15 cellular contexts compared by ENCODE assay signal in the genomic region with DNA sequence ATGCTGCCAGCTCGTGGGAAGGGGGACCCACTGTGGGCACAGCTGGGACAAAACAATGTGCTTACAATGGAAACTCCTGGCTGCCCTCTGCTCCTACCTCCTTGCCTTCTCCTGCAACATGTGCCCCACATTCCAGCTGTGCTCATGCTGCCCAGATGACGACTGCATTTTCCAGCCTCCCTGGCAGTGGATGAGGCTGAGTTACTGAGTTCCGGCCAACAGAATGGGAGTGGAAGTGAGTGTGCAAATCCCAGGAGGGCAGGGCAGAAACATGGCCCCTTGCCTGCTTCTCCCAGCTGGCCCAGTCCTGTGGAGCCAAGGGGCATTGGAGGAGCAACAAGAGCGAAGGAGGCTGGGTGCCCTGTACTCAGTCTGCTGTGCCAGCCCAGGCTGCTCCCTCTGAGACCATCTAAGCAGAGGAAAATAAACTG. TPM values are rescaled to one million over a fixed set of nuclear protein-coding genes. Genes with fewer than 3 reads are reported as not detected.
DNase-seq lines count a peak whose midpoint lies in the region; ATAC-seq and TF ChIP-seq lines count a peak whose summit lies in the region.
"Had no signal": no experiment of that assay in that cellular context is flagged by ENCODE, and none has a peak within 500 bp of the region (broad histone marks: within the 10 kb centered on the region; RNA-seq: fewer than 3 reads in every experiment).

No MANE protein-coding gene starts in this region.

- no peak for TF ChIP-seq POLR2A in stomach (IDR thresholded peaks at IDR 0.05)

- no peak for ATAC-seq in HG02938 (IDR thresholded peaks at IDR 0.05; ENCODE audit: unreplicated experiment)

- TF ChIP-seq CTCF in stomach (IDR thresholded peaks at IDR 0.05) = no peak
- TF ChIP-seq CTCF in WERI-Rb-1 (IDR thresholded peaks at IDR 0.05; ENCODE audit: low read depth, low read length) = no peak

- H3K9me3 ChIP-seq in stomach = no peaks in the 10 kb centered on the region
- no peaks in the 10 kb centered on the region for H3K9me3 ChIP-seq in WERI-Rb-1 (ENCODE audit: severe bottlenecking)

- DNase-seq in GOT3 (lab: John Stamatoyannopoulos, UW) (peak; percentile 38), dermis blood vessel endothelial cell (peak; percentile 10), islet precursor cell (peak; percentile 19), stomach (peak; percentile 41), WERI-Rb-1 (no peak), KG1 (lab: John Stamatoyannopoulos, UW) (no peak)
- no peak for DNase-seq in activated CD4-positive, alpha-beta T cell treated with anti-CD3 and anti-CD28 coated beads for 4 hours
- DNase-seq: activated CD4-positive, alpha-beta T cell treated with anti-CD3 and anti-CD28 coated beads, Interleukin-2, amount 10 ng/mL, durations not matched to agents 7 days and 5 days; NCI-H1092; OCI-M1; stimulated activated CD8-positive, alpha-beta memory T cell treated with anti-CD3 and anti-CD28 coated beads, Interleukin-4, amount 100 ng/mL, for 48 hours had no signal

- peaks cover 4 to 27% (median 13%) of the 10 kb centered on the region in 4 donors for H3K36me3 ChIP-seq in stomach
- H3K36me3 ChIP-seq in WERI-Rb-1 = no peaks in the 10 kb centered on the region

- intact Hi-C loops in stomach (cut with DNase I; ENCODE audit: low total_unique reads) = no loop called here

- H3K4me1 ChIP-seq in stomach = peaks cover 0 to 29% (median 15%) of the 10 kb centered on the region in 4 donors

- H3K27ac ChIP-seq in stomach (peak overlapping the region in 1 of 5 donors; percentile 39), WERI-Rb-1 (no peak overlapping the region)

- H3K27me3 ChIP-seq in stomach = no peaks in the 10 kb centered on the region
- no peaks in the 10 kb centered on the region for H3K27me3 ChIP-seq in WERI-Rb-1 (ENCODE audit: insufficient read depth, low read depth, severe bottlenecking)

- 36 to 67% (median 47%) methylated on average over 4 of the region's 4 CpGs for WGBS in stomach, 5 donors

- no peak for TF ChIP-seq EP300 in stomach (IDR thresholded peaks at IDR 0.05)

- H3K4me3 ChIP-seq in stomach (no peak overlapping the region), WERI-Rb-1 (ENCODE audit: low read depth, low read length) (no peak overlapping the region)

RNA-seq across cellular contexts. Expression of a gene that starts 17.1 kb away (rescaled TPM):
- total RNA-seq in dermis blood vessel endothelial cell (4.0 and 5.6 TPM in 2 replicates), stomach (10 to 100 TPM in 4 of 5 donors, 1 to 10 TPM in 1; 4.6 to 82.9 (median 21.6) TPM)
- 10 to 100 TPM; 13.6 to 16.7 (median 16.6) TPM for polyA plus RNA-seq in stomach
- total RNA-seq: activated CD4-positive, alpha-beta T cell treated with anti-CD3 and anti-CD28 coated beads, Interleukin-2, amount 10 ng/mL, durations not matched to agents 7 days and 5 days had no signal

RNA-seq across cellular contexts. Expression of a gene that starts 54.6 kb away (rescaled TPM):
- total RNA-seq in dermis blood vessel endothelial cell (not detected in 2 replicates), stomach (not detected)
- not detected for polyA plus RNA-seq in stomach
- total RNA-seq: activated CD4-positive, alpha-beta T cell treated with anti-CD3 and anti-CD28 coated beads, Interleukin-2, amount 10 ng/mL, durations not matched to agents 7 days and 5 days; endothelial cell of umbilical vein; NCI-H460 had no signal
- polyA plus RNA-seq: BJ, endothelial cell of umbilical vein had no signal

Comparison
In these comparisons a context has a peak if more than half of its experiments do, and no peak if none do; other contexts are left out.
1. DNase-seq: peak in GOT3 (single experiment), dermis blood vessel endothelial cell (single experiment), islet precursor cell (single experiment) and stomach (single experiment); none in WERI-Rb-1 (single experiment), activated CD4-positive, alpha-beta T cell treated with anti-CD3 and anti-CD28 coated beads for 4 hours (0 of 2) and KG1 (single experiment).